3 cellular contexts compared by ENCODE assay signal in the genomic region with DNA sequence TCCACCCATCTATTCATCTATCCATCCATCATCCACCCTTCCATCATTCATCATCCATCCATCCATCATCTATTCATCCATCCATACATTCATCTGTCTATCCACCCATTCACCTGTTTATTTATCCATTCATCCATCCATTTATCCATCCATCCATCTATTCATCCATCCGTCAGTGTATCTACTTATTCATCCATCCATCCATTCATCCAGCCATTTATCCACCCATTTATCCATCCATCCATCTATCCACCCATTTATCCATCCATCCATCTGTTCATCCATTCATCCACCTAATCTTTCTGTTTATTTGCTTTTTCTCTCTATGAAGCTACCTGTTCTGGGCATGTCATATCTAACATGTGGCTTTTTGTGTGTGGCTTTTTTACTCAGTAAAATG.
TF ChIP-seq lines count a peak whose summit lies in the region.

No MANE protein-coding gene starts in this region.

TF ChIP-seq in HEK293, 187 proteins besides CTCF, POLR2A, EP300 and RAD21:
- TF ChIP-seq YY1 (tag by site-specific recombination; IDR thresholded peaks at IDR 0.05) (no peak), ZEB2 (tag by site-specific recombination; IDR thresholded peaks at IDR 0.05) (no peak), ZIC2 (tag by site-specific recombination; IDR thresholded peaks at IDR 0.05) (no peak), ZNF311 (tag by site-specific recombination; IDR thresholded peaks at IDR 0.05; ENCODE audit: borderline replicate concordance) (peak; percentile 91; the same call in 1 of the 2 replicates), ZFP41 (tag by site-specific recombination; IDR thresholded peaks at IDR 0.05; ENCODE audit: borderline replicate concordance) (no peak), ZBTB17 (tag by site-specific recombination; IDR thresholded peaks at IDR 0.05) (peak; percentile 58), ZNF366 (tag by site-specific recombination; conservative IDR thresholded peaks at IDR 0.05) (peak; percentile 97)
- TF ChIP-seq, protein P1, sequence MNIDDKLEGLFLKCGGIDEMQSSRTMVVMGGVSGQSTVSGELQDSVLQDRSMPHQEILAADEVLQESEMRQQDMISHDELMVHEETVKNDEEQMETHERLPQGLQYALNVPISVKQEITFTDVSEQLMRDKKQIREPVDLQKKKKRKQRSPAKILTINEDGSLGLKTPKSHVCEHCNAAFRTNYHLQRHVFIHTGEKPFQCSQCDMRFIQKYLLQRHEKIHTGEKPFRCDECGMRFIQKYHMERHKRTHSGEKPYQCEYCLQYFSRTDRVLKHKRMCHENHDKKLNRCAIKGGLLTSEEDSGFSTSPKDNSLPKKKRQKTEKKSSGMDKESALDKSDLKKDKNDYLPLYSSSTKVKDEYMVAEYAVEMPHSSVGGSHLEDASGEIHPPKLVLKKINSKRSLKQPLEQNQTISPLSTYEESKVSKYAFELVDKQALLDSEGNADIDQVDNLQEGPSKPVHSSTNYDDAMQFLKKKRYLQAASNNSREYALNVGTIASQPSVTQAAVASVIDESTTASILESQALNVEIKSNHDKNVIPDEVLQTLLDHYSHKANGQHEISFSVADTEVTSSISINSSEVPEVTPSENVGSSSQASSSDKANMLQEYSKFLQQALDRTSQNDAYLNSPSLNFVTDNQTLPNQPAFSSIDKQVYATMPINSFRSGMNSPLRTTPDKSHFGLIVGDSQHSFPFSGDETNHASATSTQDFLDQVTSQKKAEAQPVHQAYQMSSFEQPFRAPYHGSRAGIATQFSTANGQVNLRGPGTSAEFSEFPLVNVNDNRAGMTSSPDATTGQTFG (tag by site-specific recombination; IDR thresholded peaks at IDR 0.05; ENCODE audit: borderline replicate concordance), result 0 out of 2 replicates have a peak, but pooled peaks have one; percentile 39

TF ChIP-seq in IMR-90, 13 proteins besides CTCF, POLR2A, EP300 and RAD21:
- no peak for TF ChIP-seq NFE2L2 (IDR thresholded peaks at IDR 0.05; ENCODE audit: low read depth, low read length)
- TF ChIP-seq ELK1 (IDR thresholded peaks at IDR 0.05; ENCODE audit: borderline replicate concordance, low read depth, low read length), result no peak
- no peak for TF ChIP-seq MAFK (IDR thresholded peaks at IDR 0.05; ENCODE audit: low read depth, low read length)

TF ChIP-seq in H1, 55 proteins besides CTCF, POLR2A, EP300 and RAD21:
- no peak for TF ChIP-seq RBBP5 (IDR thresholded peaks at IDR 0.05; ENCODE audit: borderline replicate concordance, low read depth, low read length)
- no peak for TF ChIP-seq SIN3A (conservative IDR thresholded peaks at IDR 0.05 in 1 of 2, IDR thresholded peaks at IDR 0.05 in 1 of 2; ENCODE audit: low read depth in 1 of 2, low read length in 2 of 2)
- no peak for TF ChIP-seq MAX (IDR thresholded peaks at IDR 0.05)
- no peak for TF ChIP-seq BCL11A (IDR thresholded peaks at IDR 0.05; ENCODE audit: low read depth in 2 of 2, low read length in 2 of 2)
- TF ChIP-seq SAP30 (IDR thresholded peaks at IDR 0.05; ENCODE audit: insufficient read depth, insufficient replicate concordance, low read length), result no peak
- no peak for TF ChIP-seq CREB1 (IDR thresholded peaks at IDR 0.05)
- no peak for TF ChIP-seq TEAD4 (IDR thresholded peaks at IDR 0.05; ENCODE audit: low read depth, low read length)
- no peak for TF ChIP-seq CHD2 (IDR thresholded peaks at IDR 0.05; ENCODE audit: low read length)
- no peak for TF ChIP-seq CEBPB (IDR thresholded peaks at IDR 0.05; ENCODE audit: low read depth, low read length)
- no peak for TF ChIP-seq BACH1 (IDR thresholded peaks at IDR 0.05; ENCODE audit: low read length)
- no peak for TF ChIP-seq CHD1 (IDR thresholded peaks at IDR 0.05; ENCODE audit: low read depth, low read length)
- no peak for TF ChIP-seq HDAC2 (IDR thresholded peaks at IDR 0.05; ENCODE audit: borderline replicate concordance in 1 of 2, low read depth in 2 of 2, low read length in 2 of 2)
- no peak for TF ChIP-seq SUZ12 (IDR thresholded peaks at IDR 0.05; ENCODE audit: low read length)
- TF ChIP-seq ZNF274 (IDR thresholded peaks at IDR 0.05; ENCODE audit: borderline replicate concordance, extremely low read depth, low read length), result no peak
- TF ChIP-seq BRCA1 (IDR thresholded peaks at IDR 0.05; ENCODE audit: low read depth, low read length), result no peak
- no peak for TF ChIP-seq ATF2 (IDR thresholded peaks at IDR 0.05; ENCODE audit: low read length)
- TF ChIP-seq POLR2AphosphoS5 (IDR thresholded peaks at IDR 0.05; ENCODE audit: low read depth, low read length), result no peak
- TF ChIP-seq EZH2 (IDR thresholded peaks at IDR 0.05; ENCODE audit: low read depth, low read length, severe bottlenecking), result no peak
- TF ChIP-seq KDM1A (IDR thresholded peaks at IDR 0.05; ENCODE audit: borderline replicate concordance, low read length), result no peak
